22 cellular contexts compared by ENCODE assay signal in the genomic region with DNA sequence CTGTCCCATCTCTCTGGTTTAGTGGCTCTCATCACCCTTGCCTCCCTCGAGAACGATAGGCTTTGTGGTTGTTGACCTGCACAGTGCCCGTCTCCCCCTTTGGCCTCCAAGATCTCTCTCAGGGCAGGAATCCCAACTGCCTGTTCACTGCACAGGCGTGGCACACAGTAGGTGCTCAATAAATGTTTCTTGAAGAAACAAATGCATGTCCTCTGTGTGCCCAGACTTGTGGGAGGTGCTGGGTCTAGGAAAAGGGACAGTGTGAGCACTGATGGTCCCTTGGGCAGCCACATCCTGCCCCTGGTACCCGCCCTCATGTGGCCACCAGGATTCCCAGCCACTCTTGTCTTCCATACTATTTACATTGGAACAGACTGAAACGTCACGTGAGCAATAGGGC. TPM values are rescaled to one million over a fixed set of nuclear protein-coding genes. Genes with fewer than 3 reads are reported as not detected.
"Had no signal": no experiment of that assay in that cellular context is flagged by ENCODE, and none has a peak within 500 bp of the region (broad histone marks: within the 10 kb centered on the region; RNA-seq: fewer than 3 reads in every experiment).

No MANE protein-coding gene starts in this region.

- H3K4me3 ChIP-seq: MG63, SJSA1, SK-N-MC had no signal

- DNase-seq: Karpas-422, KG1, MG63, NCI-H1092, NCI-H1105 treated with DMSO at 0.1 percent for 48 hours, NCI-H1417 treated with DMSO at 0.1 percent for 48 hours, NCI-H146, NCI-H1694 treated with DMSO at 0.1 percent for 48 hours, NCI-H1930, NCI-H2081, NCI-H2107, NCI-H2227 treated with DMSO at 0.1 percent for 48 hours, NCI-H524, NCI-H526 treated with DMSO at 0.1 percent for 48 hours, NCI-H774, Right ventricle myocardium superior, RPMI8226, SIG-M5 had no signal

- H3K27ac ChIP-seq: SJSA1, SK-N-MC had no signal

- H3K36me3 ChIP-seq: MG63, SJSA1 had no signal

- H3K9me3 ChIP-seq: MG63, SJSA1 had no signal

- H3K27me3 ChIP-seq: MG63 had no signal

- H3K4me1 ChIP-seq: SJSA1 had no signal

RNA-seq across cellular contexts. Expression of a gene that starts 2.6 kb away (rescaled TPM):
- total RNA-seq: HT1080, NCI-H460, Right ventricle myocardium superior, SJSA1 had no signal

RNA-seq across cellular contexts. Expression of a gene that starts 21.4 kb away (rescaled TPM):
- total RNA-seq: HT1080, NCI-H460, Right ventricle myocardium superior, SJSA1 had no signal

RNA-seq across cellular contexts. Expression of a gene that starts 24.6 kb away (rescaled TPM):
- total RNA-seq: HT1080, NCI-H460, Right ventricle myocardium superior, SJSA1 had no signal

RNA-seq across cellular contexts. Expression of a gene that starts 24.8 kb away (rescaled TPM):
- total RNA-seq: HT1080, NCI-H460, Right ventricle myocardium superior, SJSA1 had no signal

RNA-seq across cellular contexts. Expression of a gene that starts 50.6 kb away (rescaled TPM):
- total RNA-seq: HT1080, NCI-H460, Right ventricle myocardium superior, SJSA1 had no signal
